ENCODE assay signal across 8 cellular contexts in genomic region chr16:21684199-21684598, GRCh38. TPM values are rescaled to one million over a fixed set of nuclear protein-coding genes. Genes with fewer than 3 reads are reported as not detected.
DNase-seq lines count a peak whose midpoint lies in the region; ATAC-seq and TF ChIP-seq lines count a peak whose summit lies in the region.

No MANE protein-coding gene starts in this region.

- H3K27me3 ChIP-seq in hepatocyte = no peaks in the 10 kb centered on the region

- peak; percentile 13 for TF ChIP-seq CTCF in AG04449 (IDR thresholded peaks at IDR 0.05; ENCODE audit: insufficient read depth, low read length, missing control alignments)
- peak; percentile 82 for TF ChIP-seq CTCF in GM12873 (IDR thresholded peaks at IDR 0.05; ENCODE audit: insufficient read depth, low read depth, low read length, missing control alignments)
- peak; percentile 90 for TF ChIP-seq CTCF in WTC11 (IDR thresholded peaks at IDR 0.05)
- TF ChIP-seq CTCF in hepatocyte (IDR thresholded peaks at IDR 0.05; ENCODE audit: poor library complexity) = peak; percentile 32

- H3K36me3 ChIP-seq in hepatocyte (replicated peaks; ENCODE audit: insufficient read depth, low read depth) = no peaks in the 10 kb centered on the region

- CTCF ChIA-PET in AG04449 (lab: Yijun Ruan, JAX) = interaction anchor here (0.6 to 1.6 kb wide), 3 partner anchors 9 to 27 kb away, joined by 3 to 6 read pairs (median 4); no protein-coding TSS in a partner anchor
- CTCF ChIA-PET in WTC11 (lab: Charles Lee) = interaction anchor here (0.6 to 1.7 kb wide), 29 partner anchors 8 to 456 kb away, joined by 3 to 14 read pairs (median 5); partner anchors contain the start of gene OTOA

- peaks cover 11% of the 10 kb centered on the region; the same call in 1 of the 2 replicates for H3K27me3 Mint-ChIP-seq in WTC11 (ENCODE audit: low read depth)

- H3K4me3 Mint-ChIP-seq in WTC11 = no peak overlapping the region

- no peaks in the 10 kb centered on the region for H3K4me1 ChIP-seq in hepatocyte (ENCODE audit: insufficient read depth)

- H2AFZ ChIP-seq in hepatocyte = no peak overlapping the region

- no peak overlapping the region for H3K27ac Mint-ChIP-seq in WTC11

- no peaks in the 10 kb centered on the region for H3K79me2 ChIP-seq in hepatocyte

- POLR2A ChIA-PET in AG04449 (lab: Yijun Ruan, JAX) (no interaction called here), WTC11 (lab: Charles Lee) (no interaction called here)

- no peaks in the 10 kb centered on the region for H3K9me2 ChIP-seq in hepatocyte (replicated peaks; ENCODE audit: insufficient read depth)

- H3K9me3 Mint-ChIP-seq in WTC11 = peaks cover 9% of the 10 kb centered on the region

- no peak overlapping the region for H3K27ac ChIP-seq in hepatocyte

- H3K4me3 ChIP-seq in AG04449 (ENCODE audit: low read depth, low read length) (no peak overlapping the region), hepatocyte (no peak overlapping the region)

- 38% methylated on average over 6 of the region's 6 CpGs for WGBS in hepatocyte (ENCODE audit: low lambda C conversion rate, missing lambda C conversion rate)

- no peaks in the 10 kb centered on the region for H3K36me3 Mint-ChIP-seq in WTC11

- no peaks in the 10 kb centered on the region for H3K4me1 Mint-ChIP-seq in WTC11

- no peak overlapping the region for H3K4me2 ChIP-seq in hepatocyte

- ATAC-seq in WTC11 (peak; percentile 44; the same call in 1 of the 2 replicates), HG02763 (IDR thresholded peaks at IDR 0.05; ENCODE audit: unreplicated experiment) (no peak), GM21717 (IDR thresholded peaks at IDR 0.05; ENCODE audit: unreplicated experiment) (no peak)

- H4K20me1 ChIP-seq in hepatocyte (ENCODE audit: insufficient read depth, poor library complexity, severe bottlenecking) = no peaks in the 10 kb centered on the region

- H3K9me3 ChIP-seq in hepatocyte (ENCODE audit: low read depth) = no peaks in the 10 kb centered on the region

- DNase-seq in AG04449 (ENCODE audit: low read depth, low spot score) (no peak), WTC11 (ENCODE audit: low spot score) (peak; percentile 66), hepatocyte (ENCODE audit: low spot score) (no peak), foreskin melanocyte (no peak), mucosa of gallbladder (ENCODE audit: low spot score) (no peak)

TF ChIP-seq in WTC11, 78 proteins besides CTCF, POLR2A, EP300 and RAD21:
- TF ChIP-seq TEAD4 (CRISPR knock-in tag; IDR thresholded peaks at IDR 0.05) = no peak
- TF ChIP-seq PREB (CRISPR knock-in tag; IDR thresholded peaks at IDR 0.05; ENCODE audit: borderline replicate concordance) = no peak
- no peak for TF ChIP-seq FOXK1 (CRISPR knock-in tag; IDR thresholded peaks at IDR 0.05)
- no peak for TF ChIP-seq MXD4 (CRISPR knock-in tag; IDR thresholded peaks at IDR 0.05; ENCODE audit: borderline replicate concordance)
- no peak for TF ChIP-seq JAZF1 (CRISPR knock-in tag; IDR thresholded peaks at IDR 0.05)
- TF ChIP-seq ZNF232 (CRISPR knock-in tag; IDR thresholded peaks at IDR 0.05) = no peak
- no peak for TF ChIP-seq MYBL2 (CRISPR knock-in tag; IDR thresholded peaks at IDR 0.05)
- TF ChIP-seq ZNF671 (CRISPR knock-in tag; IDR thresholded peaks at IDR 0.05) = no peak
- TF ChIP-seq AFF4 (CRISPR knock-in tag; IDR thresholded peaks at IDR 0.05; ENCODE audit: borderline replicate concordance) = no peak
- no peak for TF ChIP-seq TCF7 (CRISPR knock-in tag; IDR thresholded peaks at IDR 0.05; ENCODE audit: low read depth)
- no peak for TF ChIP-seq HMGXB4 (CRISPR knock-in tag; IDR thresholded peaks at IDR 0.05)
- no peak for TF ChIP-seq ZNF121 (CRISPR knock-in tag; IDR thresholded peaks at IDR 0.05)
- no peak for TF ChIP-seq CREB1 (CRISPR knock-in tag; IDR thresholded peaks at IDR 0.05)
- no peak for TF ChIP-seq PRRX2 (CRISPR knock-in tag; IDR thresholded peaks at IDR 0.05)

RNA-seq across cellular contexts. Expression of gene OTOA, which starts 20.4 kb away (rescaled TPM):
- 0.07 to 0.11 TPM (median 0.07 TPM) in 3 replicates for total RNA-seq in WTC11 (2021)
- total RNA-seq in hepatocyte = 0.07 TPM in 1 of 2 replicates, not detected in the other
- not detected in 2 replicates for polyA plus RNA-seq in hepatocyte
- 0.46 TPM for total RNA-seq in mucosa of gallbladder

RNA-seq across cellular contexts. Expression of gene IGSF6, which starts 31.8 kb away (rescaled TPM):
- 0.25 TPM in 1 of 3 replicates, not detected in the others for total RNA-seq in WTC11 (2021)
- total RNA-seq in hepatocyte = 0.56 and 0.70 TPM in 2 replicates
- 0.35 and 2.2 TPM in 2 replicates for polyA plus RNA-seq in hepatocyte
- total RNA-seq in mucosa of gallbladder = 11.5 TPM

Comparison
In these comparisons a context has a peak if more than half of its experiments do, and no peak if none do; other contexts are left out.
1. CTCF ChIP-seq: peak in every context shown above with its lines; median percentile 90 in WTC11; 82 in GM12873; 32 in hepatocyte; 13 in AG04449.